ENCODE assay signal across 25 cellular contexts in the genomic region with DNA sequence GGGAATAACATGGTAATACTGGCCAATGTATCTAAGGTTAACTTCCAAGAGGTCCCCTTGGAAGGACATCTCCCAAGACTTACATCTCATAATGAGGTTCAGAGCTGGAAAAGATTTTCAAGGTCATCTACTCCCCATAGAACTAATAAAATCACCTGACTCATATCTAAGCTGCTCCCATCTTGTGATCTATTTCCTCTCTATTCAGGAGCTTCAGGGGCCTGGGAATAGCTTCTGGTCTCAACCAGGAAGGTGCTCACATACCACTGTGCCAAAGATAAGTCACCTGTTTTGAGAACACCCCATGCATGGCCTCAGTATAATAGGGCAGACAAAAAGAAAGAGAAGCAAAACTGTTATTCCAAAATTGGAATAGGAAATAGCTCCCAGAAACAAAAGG.
DNase-seq lines count a peak whose midpoint lies in the region; ATAC-seq and FAIRE-seq lines count a peak whose summit lies in the region.
"Had no signal": no experiment of that assay in that cellular context is flagged by ENCODE, and none has a peak within 500 bp of the region (broad histone marks: within the 10 kb centered on the region; RNA-seq: fewer than 3 reads in every experiment).

No MANE protein-coding gene starts in this region.

- DNase-seq in DMS153 (lab: John Stamatoyannopoulos, UW), result peak; percentile 8
- no peak for DNase-seq in DMS153 treated with DMSO at 0.1 percent for 48 hours (lab: John Stamatoyannopoulos, UW; ENCODE audit: unreplicated experiment)
- DNase-seq in activated T-helper 2 cell treated with anti-CD3 and anti-CD28 coated beads, Interferon-gamma antibody, Interleukin-2, Interleukin-4, amounts not matched to agents 10 μg/mL and 5 μg/mL and 100 μg/mL, durations not matched to agents 14 hours and 24 hours and 36 hours (ENCODE audit: low spot score), result no peak
- peak; percentile 31 to 51 for DNase-seq in lung microvascular endothelial cell (ENCODE audit: low read depth in 2 of 2)
- DNase-seq in urothelium cell line (ENCODE audit: low spot score), result peak; percentile 12
- no peak for DNase-seq in activated CD4-positive, alpha-beta memory T cell treated with anti-CD3 and anti-CD28 coated beads, Interleukin-2, amount 10 ng/mL, durations not matched to agents 7 days and 5 days
- DNase-seq: activated CD4-positive, alpha-beta T cell treated with anti-CD3 and anti-CD28 coated beads for 36 hours; activated T-cell treated with anti-CD3 and anti-CD28 coated beads, Interleukin-2, amount 50 U/mL, for 72 hours; effector memory CD4-positive, alpha-beta T cell; islet precursor cell; MV-4-11; NCI-H187; NCI-H2227 treated with DMSO at 0.1 percent for 48 hours; NCI-H748 treated with DMSO at 0.1 percent for 48 hours; psoas muscle; small intestine; stimulated activated naive B cell treated with anti-CD40 and anti-IgM and Interleukin-4, amounts not matched to agents 10 μg/mL and 1 μg/mL and 100 μg/mL, for 72 hours; SW 1271 had no signal

- no peak for FAIRE-seq in urothelium cell line (lab: Jason Lieb, UNC)
- FAIRE-seq: H1, K562, small intestine, TTC549 had no signal

- intact Hi-C loops in activated T-helper 2 cell treated with anti-CD3 and anti-CD28 coated beads, Interferon-gamma antibody, Interleukin-2, Interleukin-4, amounts not matched to agents 10 μg/mL and 5 μg/mL and 100 μg/mL, durations not matched to agents 14 hours and 24 hours and 36 hours (cut with micrococcal nuclease), result loop anchor here (5.0 kb wide), 1 partner anchor 44 kb away; no protein-coding TSS in a partner anchor

- ATAC-seq in HG02884 (IDR thresholded peaks at IDR 0.05; ENCODE audit: unreplicated experiment) (no peak), HG03139 (IDR thresholded peaks at IDR 0.05; ENCODE audit: unreplicated experiment) (no peak)
- ATAC-seq: activated CD4-positive, alpha-beta T cell treated with anti-CD3 and anti-CD28 coated beads for 36 hours; activated naive CD4-positive, alpha-beta T cell treated with anti-CD3 and anti-CD28 coated beads, Interleukin-2, amount 50 U/mL, for 72 hours; activated T-cell treated with anti-CD3 and anti-CD28 coated beads, Interleukin-2, amount 50 U/mL, for 72 hours; gastroesophageal sphincter; K562; stimulated activated naive B cell treated with anti-CD40 and anti-IgM and Interleukin-4, amounts not matched to agents 10 μg/mL and 1 μg/mL and 100 μg/mL, for 72 hours had no signal

- CTCF ChIA-PET in activated CD4-positive, alpha-beta memory T cell treated with anti-CD3 and anti-CD28 coated beads, Interleukin-2, amount 10 ng/mL, durations not matched to agents 7 days and 5 days (lab: Charles Lee), result no interaction called here

- peaks cover 15% of the 10 kb centered on the region for H3K4me1 Mint-ChIP-seq in activated T-helper 2 cell treated with anti-CD3 and anti-CD28 coated beads, Interferon-gamma antibody, Interleukin-2, Interleukin-4, amounts not matched to agents 10 μg/mL and 5 μg/mL and 100 μg/mL, durations not matched to agents 14 hours and 24 hours and 36 hours (ENCODE audit: low read depth)
- H3K4me1 Mint-ChIP-seq in activated CD4-positive, alpha-beta memory T cell treated with anti-CD3 and anti-CD28 coated beads, Interleukin-2, amount 10 ng/mL, durations not matched to agents 7 days and 5 days, result peaks cover 10% of the 10 kb centered on the region

- peaks cover 73% of the 10 kb centered on the region for H3K36me3 Mint-ChIP-seq in activated T-helper 2 cell treated with anti-CD3 and anti-CD28 coated beads, Interferon-gamma antibody, Interleukin-2, Interleukin-4, amounts not matched to agents 10 μg/mL and 5 μg/mL and 100 μg/mL, durations not matched to agents 14 hours and 24 hours and 36 hours (ENCODE audit: low read depth)
- H3K36me3 Mint-ChIP-seq in activated CD4-positive, alpha-beta memory T cell treated with anti-CD3 and anti-CD28 coated beads, Interleukin-2, amount 10 ng/mL, durations not matched to agents 7 days and 5 days (ENCODE audit: low read depth), result peaks cover 55% of the 10 kb centered on the region

- peak overlapping the region; percentile 35 for H3K27ac Mint-ChIP-seq in activated T-helper 2 cell treated with anti-CD3 and anti-CD28 coated beads, Interferon-gamma antibody, Interleukin-2, Interleukin-4, amounts not matched to agents 10 μg/mL and 5 μg/mL and 100 μg/mL, durations not matched to agents 14 hours and 24 hours and 36 hours
- H3K27ac Mint-ChIP-seq in activated CD4-positive, alpha-beta memory T cell treated with anti-CD3 and anti-CD28 coated beads, Interleukin-2, amount 10 ng/mL, durations not matched to agents 7 days and 5 days, result no peak overlapping the region
- H3K27ac Mint-ChIP-seq: activated CD4-positive, alpha-beta T cell treated with anti-CD3 and anti-CD28 coated beads for 36 hours; activated naive CD4-positive, alpha-beta T cell treated with anti-CD3 and anti-CD28 coated beads, Interleukin-2, amount 50 U/mL, for 72 hours; activated T-cell treated with anti-CD3 and anti-CD28 coated beads, Interleukin-2, amount 50 U/mL, for 72 hours; stimulated activated naive B cell treated with anti-CD40 and anti-IgM and Interleukin-4, amounts not matched to agents 10 μg/mL and 1 μg/mL and 100 μg/mL, for 72 hours had no signal

- H3K27me3 Mint-ChIP-seq in activated T-helper 2 cell treated with anti-CD3 and anti-CD28 coated beads, Interferon-gamma antibody, Interleukin-2, Interleukin-4, amounts not matched to agents 10 μg/mL and 5 μg/mL and 100 μg/mL, durations not matched to agents 14 hours and 24 hours and 36 hours (ENCODE audit: low read depth), result no peaks in the 10 kb centered on the region
- no peaks in the 10 kb centered on the region for H3K27me3 Mint-ChIP-seq in activated CD4-positive, alpha-beta memory T cell treated with anti-CD3 and anti-CD28 coated beads, Interleukin-2, amount 10 ng/mL, durations not matched to agents 7 days and 5 days
- H3K27me3 Mint-ChIP-seq: activated CD4-positive, alpha-beta T cell treated with anti-CD3 and anti-CD28 coated beads for 36 hours; stimulated activated naive B cell treated with anti-CD40 and anti-IgM and Interleukin-4, amounts not matched to agents 10 μg/mL and 1 μg/mL and 100 μg/mL, for 72 hours had no signal

- POLR2A ChIA-PET in activated CD4-positive, alpha-beta memory T cell treated with anti-CD3 and anti-CD28 coated beads, Interleukin-2, amount 10 ng/mL, durations not matched to agents 7 days and 5 days (lab: Charles Lee), result no interaction called here

- no peaks in the 10 kb centered on the region for H3K9me3 Mint-ChIP-seq in activated T-helper 2 cell treated with anti-CD3 and anti-CD28 coated beads, Interferon-gamma antibody, Interleukin-2, Interleukin-4, amounts not matched to agents 10 μg/mL and 5 μg/mL and 100 μg/mL, durations not matched to agents 14 hours and 24 hours and 36 hours
- H3K9me3 Mint-ChIP-seq in activated CD4-positive, alpha-beta memory T cell treated with anti-CD3 and anti-CD28 coated beads, Interleukin-2, amount 10 ng/mL, durations not matched to agents 7 days and 5 days, result no peaks in the 10 kb centered on the region
- H3K9me3 Mint-ChIP-seq: activated naive CD4-positive, alpha-beta T cell treated with anti-CD3 and anti-CD28 coated beads, Interleukin-2, amount 50 U/mL, for 72 hours; activated T-cell treated with anti-CD3 and anti-CD28 coated beads, Interleukin-2, amount 50 U/mL, for 72 hours; stimulated activated naive B cell treated with anti-CD40 and anti-IgM and Interleukin-4, amounts not matched to agents 10 μg/mL and 1 μg/mL and 100 μg/mL, for 72 hours had no signal

- no peak overlapping the region for H3K4me3 Mint-ChIP-seq in activated T-helper 2 cell treated with anti-CD3 and anti-CD28 coated beads, Interferon-gamma antibody, Interleukin-2, Interleukin-4, amounts not matched to agents 10 μg/mL and 5 μg/mL and 100 μg/mL, durations not matched to agents 14 hours and 24 hours and 36 hours (ENCODE audit: low read depth)
- H3K4me3 Mint-ChIP-seq in activated CD4-positive, alpha-beta memory T cell treated with anti-CD3 and anti-CD28 coated beads, Interleukin-2, amount 10 ng/mL, durations not matched to agents 7 days and 5 days, result no peak overlapping the region
- H3K4me3 Mint-ChIP-seq: activated CD4-positive, alpha-beta T cell treated with anti-CD3 and anti-CD28 coated beads for 36 hours; activated T-cell treated with anti-CD3 and anti-CD28 coated beads, Interleukin-2, amount 50 U/mL, for 72 hours; stimulated activated naive B cell treated with anti-CD40 and anti-IgM and Interleukin-4, amounts not matched to agents 10 μg/mL and 1 μg/mL and 100 μg/mL, for 72 hours had no signal

Comparison
In these comparisons a context has a peak if more than half of its experiments do, and no peak if none do; other contexts are left out.
1. DNase-seq: peak in DMS153 (single experiment), lung microvascular endothelial cell (2 of 2) and urothelium cell line (single experiment); none in DMS153 treated with DMSO at 0.1 percent for 48 hours (single experiment), activated T-helper 2 cell treated with anti-CD3 and anti-CD28 coated beads, Interferon-gamma antibody, Interleukin-2, Interleukin-4, amounts not matched to agents 10 μg/mL and 5 μg/mL and 100 μg/mL, durations not matched to agents 14 hours and 24 hours and 36 hours (single experiment) and activated CD4-positive, alpha-beta memory T cell treated with anti-CD3 and anti-CD28 coated beads, Interleukin-2, amount 10 ng/mL, durations not matched to agents 7 days and 5 days (single experiment).